In genomic region chr3:31232049-31233040, GRCh38 we compare ENCODE assay signal across 10 cellular contexts.
DNase-seq lines count a peak whose midpoint lies in the region; ATAC-seq and TF ChIP-seq lines count a peak whose summit lies in the region.
"Had no signal": no experiment of that assay in that cellular context is flagged by ENCODE, and none has a peak within 500 bp of the region (broad histone marks: within the 10 kb centered on the region; RNA-seq: fewer than 3 reads in every experiment).

No MANE protein-coding gene starts in this region.

- H3K4me3 Mint-ChIP-seq in stimulated activated effector memory CD8-positive, alpha-beta T cell treated with anti-CD3 and anti-CD28 coated beads, Interleukin-12 subunit alpha, Interleukin-12 subunit beta, amount 100 ng/mL, for 72 hours: no peak overlapping the region

- H3K27ac ChIP-seq in colonic mucosa: peak overlapping the region; percentile 8
- H3K27ac ChIP-seq: 22Rv1 had no signal

- peaks cover 68% of the 10 kb centered on the region for H3K79me2 ChIP-seq in Loucy (ENCODE audit: insufficient read depth, low read length)

- DNase-seq in NCI-H82 (lab: John Stamatoyannopoulos, UW) (peak; percentile 2), NCI-H82 treated with DMSO at 0.1 percent for 48 hours (lab: John Stamatoyannopoulos, UW; ENCODE audit: unreplicated experiment) (no peak), colonic mucosa (no peak), AG08396 (ENCODE audit: low spot score) (no peak), T1000 (lab: John Stamatoyannopoulos, UW) (no peak)
- no peak for DNase-seq in stimulated activated effector memory CD8-positive, alpha-beta T cell treated with anti-CD3 and anti-CD28 coated beads, Interleukin-12 subunit alpha, Interleukin-12 subunit beta, amount 100 ng/mL, for 72 hours (ENCODE audit: low spot score in 2 of 2)
- DNase-seq: NCI-H510A treated with DMSO at 0.1 percent for 48 hours had no signal

- H3K9me3 ChIP-seq in Loucy (ENCODE audit: insufficient read depth, low read depth, low read length) (no peaks in the 10 kb centered on the region), colonic mucosa (no peaks in the 10 kb centered on the region)

- H4K20me1 ChIP-seq in Loucy (ENCODE audit: insufficient read depth, low read length, poor library complexity, severe bottlenecking): no peaks in the 10 kb centered on the region

- H3K4me2 ChIP-seq in Loucy (ENCODE audit: low read depth, low read length, poor library complexity, severe bottlenecking): peak overlapping the region; percentile 41

- H3K4me1 Mint-ChIP-seq in stimulated activated effector memory CD8-positive, alpha-beta T cell treated with anti-CD3 and anti-CD28 coated beads, Interleukin-12 subunit alpha, Interleukin-12 subunit beta, amount 100 ng/mL, for 72 hours: peaks cover 42% of the 10 kb centered on the region

- peaks cover 88% of the 10 kb centered on the region for H3K4me1 ChIP-seq in Loucy (ENCODE audit: insufficient read depth, low read length, poor library complexity, severe bottlenecking)
- no peaks in the 10 kb centered on the region for H3K4me1 ChIP-seq in colonic mucosa

- peak overlapping the region; percentile 56 for H3K9ac ChIP-seq in Loucy (ENCODE audit: low read depth, low read length, poor library complexity, severe bottlenecking)
- H3K9ac ChIP-seq in colonic mucosa (ENCODE audit: low read depth in 2 of 2, low read length in 2 of 2): no peak overlapping the region

- H3K36me3 ChIP-seq in Loucy (ENCODE audit: insufficient read depth, low read length) (no peaks in the 10 kb centered on the region), colonic mucosa (no peaks in the 10 kb centered on the region)

- no peaks in the 10 kb centered on the region for H3K36me3 Mint-ChIP-seq in stimulated activated effector memory CD8-positive, alpha-beta T cell treated with anti-CD3 and anti-CD28 coated beads, Interleukin-12 subunit alpha, Interleukin-12 subunit beta, amount 100 ng/mL, for 72 hours

- 0 out of 2 replicates have a peak overlapping the region, but pooled peaks have one; percentile 29 for H2AFZ ChIP-seq in Loucy (ENCODE audit: low read length)

- H3K27me3 ChIP-seq in Loucy (ENCODE audit: insufficient read depth, low read length, poor library complexity, severe bottlenecking): no peaks in the 10 kb centered on the region
- no peaks in the 10 kb centered on the region for H3K27me3 ChIP-seq in colonic mucosa

- intact Hi-C loops in colonic mucosa (cut with DNase I): no loop called here

- H3K4me3 ChIP-seq in Loucy (ENCODE audit: low read length, poor library complexity, severe bottlenecking): peak overlapping the region; percentile 10
- H3K4me3 ChIP-seq in colonic mucosa: no peak overlapping the region

- H3K27ac Mint-ChIP-seq in stimulated activated effector memory CD8-positive, alpha-beta T cell treated with anti-CD3 and anti-CD28 coated beads, Interleukin-12 subunit alpha, Interleukin-12 subunit beta, amount 100 ng/mL, for 72 hours: peak overlapping the region; percentile 80

- no peaks in the 10 kb centered on the region for H3K9me2 ChIP-seq in Loucy (replicated peaks; ENCODE audit: low read depth, low read length)

- TF ChIP-seq CTCF in Loucy (conservative IDR thresholded peaks at IDR 0.05; ENCODE audit: low read length) (peak; percentile 31; the same call in 1 of the 2 replicates), colonic mucosa (IDR thresholded peaks at IDR 0.05) (no peak)

- ATAC-seq in stimulated activated effector memory CD8-positive, alpha-beta T cell treated with anti-CD3 and anti-CD28 coated beads, Interleukin-12 subunit alpha, Interleukin-12 subunit beta, amount 100 ng/mL, for 72 hours: no peak
- no peak for ATAC-seq in activated CD4-positive, CD25-positive, alpha-beta regulatory T cell treated with anti-CD3 and anti-CD28 coated beads, Interleukin-2, amount 50 U/mL, for 24 hours

- peaks cover 15% of the 10 kb centered on the region for H3F3A ChIP-seq in Loucy (ENCODE audit: low read depth)

- peaks cover 3% of the 10 kb centered on the region for H3K9me3 Mint-ChIP-seq in stimulated activated effector memory CD8-positive, alpha-beta T cell treated with anti-CD3 and anti-CD28 coated beads, Interleukin-12 subunit alpha, Interleukin-12 subunit beta, amount 100 ng/mL, for 72 hours
